Comparison of ENCODE assay signal across 22 cellular contexts in genomic region chr10:44689368-44689767, GRCh38.
A peak's percentile ranks its signal among the peaks of the same experiment; 100 is the strongest.
DNase-seq lines count a peak whose midpoint lies in the region; ATAC-seq and TF ChIP-seq lines count a peak whose summit lies in the region.
"Had no signal": no experiment of that assay in that cellular context is flagged by ENCODE, and none has a peak within 500 bp of the region (broad histone marks: within the 10 kb centered on the region; RNA-seq: fewer than 3 reads in every experiment).

No MANE protein-coding gene starts in this region.

- H3K9me2 ChIP-seq in SK-N-SH, result no peaks in the 10 kb centered on the region
- no peaks in the 10 kb centered on the region for H3K9me2 ChIP-seq in PC-3 (replicated peaks; ENCODE audit: low read length)

- H3K4me3 Mint-ChIP-seq in activated T-cell treated with anti-CD3 and anti-CD28 coated beads, Interleukin-2, amount 50 U/mL, for 4 hours, result no peak overlapping the region
- H3K4me3 Mint-ChIP-seq: activated naive CD8-positive, alpha-beta T cell treated with anti-CD3 and anti-CD28 coated beads, Interleukin-2, amount 50 U/mL, for 24 hours; nephron had no signal

- no peak for TF ChIP-seq RAD21 in SK-N-SH (IDR thresholded peaks at IDR 0.05; ENCODE audit: low read length)

- H2AFZ ChIP-seq in SK-N-SH (ENCODE audit: low read depth) (no peak overlapping the region), PC-3 (ENCODE audit: low read length) (no peak overlapping the region)

- no peak for ATAC-seq in SK-N-SH treated with all-trans-retinoic acid at 6 μM for 48 hours
- ATAC-seq in PC-3, result no peak
- ATAC-seq in activated T-cell treated with anti-CD3 and anti-CD28 coated beads, Interleukin-2, amount 50 U/mL, for 4 hours, result no peak
- no peak for ATAC-seq in GM18909 (IDR thresholded peaks at IDR 0.05; ENCODE audit: poor library complexity, unreplicated experiment)
- ATAC-seq: activated naive CD8-positive, alpha-beta T cell treated with anti-CD3 and anti-CD28 coated beads, Interleukin-2, amount 50 U/mL, for 24 hours; right cardiac atrium had no signal

- no peaks in the 10 kb centered on the region for H3K36me3 ChIP-seq in SK-N-SH (replicated peaks in 1 of 2; ENCODE audit: control insufficient read depth in 1 of 2, insufficient read depth in 2 of 2, low read length in 1 of 2)
- H3K36me3 ChIP-seq in PC-3 (ENCODE audit: low read depth, low read length), result no peaks in the 10 kb centered on the region
- H3K36me3 ChIP-seq: esophagus muscularis mucosa had no signal

- H3K4me3 ChIP-seq in SK-N-SH (ENCODE audit: low read depth in 2 of 2, low read length in 1 of 2) (no peak overlapping the region), PC-3 (ENCODE audit: low read length) (no peak overlapping the region), fibroblast of pulmonary artery (replicated peaks; ENCODE audit: low read depth, low read length) (no peak overlapping the region), coronary artery (no peak overlapping the region)
- H3K4me3 ChIP-seq: esophagus muscularis mucosa, testis had no signal

- H3K79me2 ChIP-seq in SK-N-SH (ENCODE audit: insufficient read depth) (no peaks in the 10 kb centered on the region), PC-3 (ENCODE audit: low read length) (no peaks in the 10 kb centered on the region)

- H3K27ac ChIP-seq in SK-N-SH (ENCODE audit: low read depth in 2 of 2, low read length in 1 of 2) (no peak overlapping the region), PC-3 (ENCODE audit: low read length) (no peak overlapping the region), coronary artery (no peak overlapping the region)
- H3K27ac ChIP-seq: esophagus muscularis mucosa, testis had no signal

- BruUV-seq in PC-3 (replicated peaks; lab: Mats Ljungman, UMichigan), result no TSS peak

- intact Hi-C loops in PC-3 (cut with micrococcal nuclease), result no loop called here

- H3F3A ChIP-seq in SK-N-SH (replicated peaks; ENCODE audit: insufficient read depth), result no peaks in the 10 kb centered on the region
- no peaks in the 10 kb centered on the region for H3F3A ChIP-seq in PC-3 (ENCODE audit: low read length, unreplicated experiment)

- TF ChIP-seq CTCF in SK-N-SH (IDR thresholded peaks at IDR 0.05), result peak; percentile 42
- TF ChIP-seq CTCF in PC-3 (conservative IDR thresholded peaks at IDR 0.05; ENCODE audit: low read depth, low read length), result peak; percentile 50
- peak; percentile 38 for TF ChIP-seq CTCF in fibroblast of pulmonary artery (IDR thresholded peaks at IDR 0.05; ENCODE audit: low read length, missing control alignments)
- TF ChIP-seq CTCF in coronary artery (IDR thresholded peaks at IDR 0.05), result no peak

- H3K27me3 Mint-ChIP-seq in activated T-cell treated with anti-CD3 and anti-CD28 coated beads, Interleukin-2, amount 50 U/mL, for 4 hours (ENCODE audit: low read depth), result no peaks in the 10 kb centered on the region
- H3K27me3 Mint-ChIP-seq: activated naive CD8-positive, alpha-beta T cell treated with anti-CD3 and anti-CD28 coated beads, Interleukin-2, amount 50 U/mL, for 24 hours had no signal

- CTCF ChIA-PET in SK-N-SH (lab: Yijun Ruan, JAX) (no interaction called here), PC-3 (lab: Charles Lee) (no interaction called here)

- H4K20me1 ChIP-seq in SK-N-SH (ENCODE audit: insufficient read depth), result no peaks in the 10 kb centered on the region
- H4K20me1 ChIP-seq in PC-3 (ENCODE audit: low read length), result no peaks in the 10 kb centered on the region

- no peaks in the 10 kb centered on the region for H3K9me3 ChIP-seq in SK-N-SH
- no peaks in the 10 kb centered on the region for H3K9me3 ChIP-seq in PC-3 (ENCODE audit: low read length)
- H3K9me3 ChIP-seq: esophagus muscularis mucosa, testis had no signal

- DNase-seq in SK-N-SH (no peak), PC-3 (peak; percentile 34), fibroblast of pulmonary artery (ENCODE audit: low read depth) (peak; percentile 14), renal cortical epithelial cell (ENCODE audit: low read depth) (peak; percentile 40), coronary artery (ENCODE audit: low spot score) (no peak)
- no peak for DNase-seq in activated T-cell treated with anti-CD3 and anti-CD28 coated beads, Interleukin-2, amount 50 U/mL, for 4 hours
- DNase-seq: activated CD4-positive, alpha-beta T cell treated with anti-CD3 and anti-CD28 coated beads, Interleukin-2, amount 50 U/mL, for 48 hours; activated naive CD8-positive, alpha-beta T cell treated with anti-CD3 and anti-CD28 coated beads, Interleukin-2, amount 50 U/mL, for 24 hours; COR-L47; cortex of kidney; GOT3; NCI-H1436 treated with DMSO at 0.1 percent for 48 hours; NCI-H345; right cardiac atrium; SHP77 treated with DMSO at 0.1 percent for 48 hours; stimulated activated CD4-positive, alpha-beta T cell treated with anti-CD3 and anti-CD28 coated beads, Interleukin-2, amount 100 ng/mL, for 24 hours; T-helper 9 cell; testis had no signal

- H3K4me2 ChIP-seq in SK-N-SH (no peak overlapping the region), PC-3 (ENCODE audit: low read length) (no peak overlapping the region)

- no peaks in the 10 kb centered on the region for H3K4me1 Mint-ChIP-seq in activated T-cell treated with anti-CD3 and anti-CD28 coated beads, Interleukin-2, amount 50 U/mL, for 4 hours (ENCODE audit: low read depth)
- H3K4me1 Mint-ChIP-seq: activated naive CD8-positive, alpha-beta T cell treated with anti-CD3 and anti-CD28 coated beads, Interleukin-2, amount 50 U/mL, for 24 hours had no signal

- no peaks in the 10 kb centered on the region for H3K36me3 Mint-ChIP-seq in activated T-cell treated with anti-CD3 and anti-CD28 coated beads, Interleukin-2, amount 50 U/mL, for 4 hours (ENCODE audit: insufficient read depth)

- TF ChIP-seq EP300 in SK-N-SH (IDR thresholded peaks at IDR 0.05; ENCODE audit: borderline replicate concordance in 1 of 2, low read depth in 1 of 2, low read length in 1 of 2), result no peak

- H3K9ac ChIP-seq in SK-N-SH (no peak overlapping the region), PC-3 (ENCODE audit: low read length) (no peak overlapping the region)

- H3K27me3 ChIP-seq in SK-N-SH (ENCODE audit: insufficient read depth) (peaks cover 21% of the 10 kb centered on the region; the same call in 1 of the 2 replicates), PC-3 (ENCODE audit: low read length) (no peaks in the 10 kb centered on the region)
- H3K27me3 ChIP-seq: esophagus muscularis mucosa, testis had no signal

- POLR2A ChIA-PET in SK-N-SH (lab: Yijun Ruan, JAX), result no interaction called here
- POLR2A ChIA-PET in PC-3 (lab: Charles Lee; ENCODE audit: unreplicated experiment), result no interaction called here

- no peaks in the 10 kb centered on the region for H3K4me1 ChIP-seq in SK-N-SH (ENCODE audit: control insufficient read depth in 1 of 2, insufficient read depth in 2 of 2, low read depth in 1 of 2, low read length in 1 of 2)
- no peaks in the 10 kb centered on the region for H3K4me1 ChIP-seq in PC-3 (ENCODE audit: insufficient read depth, low read length)
- H3K4me1 ChIP-seq: esophagus muscularis mucosa, testis had no signal

- H3K9me3 Mint-ChIP-seq in activated T-cell treated with anti-CD3 and anti-CD28 coated beads, Interleukin-2, amount 50 U/mL, for 4 hours, result no peaks in the 10 kb centered on the region
- H3K9me3 Mint-ChIP-seq: activated naive CD8-positive, alpha-beta T cell treated with anti-CD3 and anti-CD28 coated beads, Interleukin-2, amount 50 U/mL, for 24 hours had no signal

- WGBS in SK-N-SH (ENCODE audit: low lambda C conversion rate), result 4% methylated on average over 2 of the region's 2 CpGs

TF ChIP-seq in SK-N-SH, 30 proteins besides CTCF, POLR2A, EP300 and RAD21:
- no peak for TF ChIP-seq TEAD4 (IDR thresholded peaks at IDR 0.05; ENCODE audit: borderline replicate concordance, insufficient read depth)

TF ChIP-seq in SK-N-SH treated with all-trans-retinoic acid at 6 μM for 48 hours, 23 proteins besides CTCF, POLR2A, EP300 and RAD21:
- no peak for TF ChIP-seq ESRRG (CRISPR knock-in tag; IDR thresholded peaks at IDR 0.05)
- no peak for TF ChIP-seq ISL1 (CRISPR knock-in tag; IDR thresholded peaks at IDR 0.05)
- TF ChIP-seq, protein P1, sequence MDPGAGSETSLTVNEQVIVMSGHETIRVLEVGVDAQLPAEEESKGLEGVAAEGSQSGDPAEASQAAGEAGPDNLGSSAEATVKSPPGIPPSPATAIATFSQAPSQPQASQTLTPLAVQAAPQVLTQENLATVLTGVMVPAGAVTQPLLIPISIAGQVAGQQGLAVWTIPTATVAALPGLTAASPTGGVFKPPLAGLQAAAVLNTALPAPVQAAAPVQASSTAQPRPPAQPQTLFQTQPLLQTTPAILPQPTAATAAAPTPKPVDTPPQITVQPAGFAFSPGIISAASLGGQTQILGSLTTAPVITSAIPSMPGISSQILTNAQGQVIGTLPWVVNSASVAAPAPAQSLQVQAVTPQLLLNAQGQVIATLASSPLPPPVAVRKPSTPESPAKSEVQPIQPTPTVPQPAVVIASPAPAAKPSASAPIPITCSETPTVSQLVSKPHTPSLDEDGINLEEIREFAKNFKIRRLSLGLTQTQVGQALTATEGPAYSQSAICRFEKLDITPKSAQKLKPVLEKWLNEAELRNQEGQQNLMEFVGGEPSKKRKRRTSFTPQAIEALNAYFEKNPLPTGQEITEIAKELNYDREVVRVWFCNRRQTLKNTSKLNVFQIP (CRISPR knock-in tag; IDR thresholded peaks at IDR 0.05; ENCODE audit: borderline replicate concordance, low read depth), result no peak
- no peak for TF ChIP-seq ZFP30 (CRISPR knock-in tag; IDR thresholded peaks at IDR 0.05)
- TF ChIP-seq TOX (CRISPR knock-in tag; IDR thresholded peaks at IDR 0.05; ENCODE audit: borderline replicate concordance), result no peak
- TF ChIP-seq CSDC2 (CRISPR knock-in tag; IDR thresholded peaks at IDR 0.05), result no peak

Comparison
In these comparisons a context has a peak if more than half of its experiments do, and no peak if none do; other contexts are left out.
1. DNase-seq: peak in PC-3 (single experiment), fibroblast of pulmonary artery (single experiment) and renal cortical epithelial cell (single experiment); none in SK-N-SH (single experiment), coronary artery (single experiment) and activated T-cell treated with anti-CD3 and anti-CD28 coated beads, Interleukin-2, amount 50 U/mL, for 4 hours (single experiment).